In the genomic region with DNA sequence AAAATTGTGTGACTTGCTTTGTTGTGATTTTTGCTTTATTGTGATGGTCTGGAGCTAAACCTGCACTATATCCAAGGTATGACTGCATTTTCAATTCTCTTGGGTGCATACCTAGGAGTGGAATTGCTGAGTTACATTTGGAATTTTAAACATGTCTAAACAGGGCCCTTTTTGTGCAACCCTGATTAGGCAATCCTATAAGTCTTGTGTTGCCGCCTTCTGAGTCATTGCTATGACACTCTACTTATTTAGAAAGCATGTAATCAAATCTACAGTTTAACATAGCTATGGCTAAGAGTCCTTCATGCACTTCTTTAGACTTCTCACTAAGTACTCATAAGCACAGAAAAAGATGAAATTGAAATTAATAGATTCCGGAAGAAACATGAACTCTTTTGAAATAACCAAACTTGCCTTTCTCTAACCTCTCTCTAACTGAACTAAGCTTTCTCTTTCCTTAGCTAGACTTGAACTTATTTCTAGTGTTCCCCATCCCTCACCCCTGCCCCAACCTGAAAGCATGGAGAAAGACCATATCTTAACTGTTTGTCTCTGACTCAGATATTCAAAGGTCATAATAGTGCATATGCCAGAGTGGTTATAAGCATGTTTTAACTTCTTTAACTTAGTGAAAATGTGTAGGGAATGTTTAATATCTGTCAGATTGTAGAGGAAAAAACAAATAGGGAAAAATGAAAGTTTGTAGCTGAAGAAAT, we compare ENCODE assay signal across 12 cellular contexts.
A peak's percentile ranks its signal among the peaks of the same experiment; 100 is the strongest.
DNase-seq lines count a peak whose midpoint lies in the region; ATAC-seq and TF ChIP-seq lines count a peak whose summit lies in the region.
"Had no signal": no experiment of that assay in that cellular context is flagged by ENCODE, and none has a peak within 500 bp of the region (broad histone marks: within the 10 kb centered on the region; RNA-seq: fewer than 3 reads in every experiment).

No MANE protein-coding gene starts in this region.

- POLR2A ChIA-PET in AG04449 (lab: Yijun Ruan, JAX), result interaction anchor here (0.8 to 1.2 kb wide), 3 partner anchors 9 to 51 kb away, joined by 3 to 4 read pairs (median 3); no protein-coding TSS in a partner anchor

- DNase-seq in AG04449 (ENCODE audit: low read depth, low spot score), result peak; percentile 86
- peak; percentile 86 for DNase-seq in HS-27A (ENCODE audit: low read depth)
- DNase-seq in amniotic stem cell (lab: John Stamatoyannopoulos, UW), result peak; percentile 57
- peak; percentile 97 for DNase-seq in iris pigment epithelial cell (ENCODE audit: low read depth)
- no peak for DNase-seq in CD1c-positive myeloid dendritic cell (ENCODE audit: extremely low spot score)
- DNase-seq: CD4-positive, alpha-beta T cell; immature natural killer cell; naive thymus-derived CD8-positive, alpha-beta T cell; NCI-H2081 had no signal

- CTCF ChIA-PET in AG04449 (lab: Yijun Ruan, JAX), result interaction anchor here (1.0 kb wide), 1 partner anchor 163 kb away, joined by 3 read pairs; no protein-coding TSS in a partner anchor

- ATAC-seq in GM19467 (IDR thresholded peaks at IDR 0.05; ENCODE audit: unreplicated experiment), result no peak
- no peak for ATAC-seq in HG02885 (IDR thresholded peaks at IDR 0.05; ENCODE audit: poor library complexity, unreplicated experiment)
- ATAC-seq in HG03045 (IDR thresholded peaks at IDR 0.05; ENCODE audit: unreplicated experiment), result no peak
- ATAC-seq: naive thymus-derived CD8-positive, alpha-beta T cell had no signal

- no peak overlapping the region for H3K4me3 ChIP-seq in AG04449 (ENCODE audit: low read depth, low read length)

- TF ChIP-seq CTCF in AG04449 (IDR thresholded peaks at IDR 0.05; ENCODE audit: insufficient read depth, low read length, missing control alignments), result no peak
